ENCODE assay signal across 22 cellular contexts in genomic region chr2:231370749-231371429, GRCh38. TPM values are rescaled to one million over a fixed set of nuclear protein-coding genes. Genes with fewer than 3 reads are reported as not detected.
A peak's percentile ranks its signal among the peaks of the same experiment; 100 is the strongest.
DNase-seq lines count a peak whose midpoint lies in the region; ATAC-seq and TF ChIP-seq lines count a peak whose summit lies in the region.
"Had no signal": no experiment of that assay in that cellular context is flagged by ENCODE, and none has a peak within 500 bp of the region (broad histone marks: within the 10 kb centered on the region; RNA-seq: fewer than 3 reads in every experiment).

No MANE protein-coding gene starts in this region.

- peak overlapping the region; percentile 99 for H3K27ac ChIP-seq in GM23338 (ENCODE audit: low read depth)
- H3K27ac ChIP-seq in neural progenitor cell: no peak overlapping the region
- H3K27ac ChIP-seq: transverse colon, VCaP had no signal

- TF ChIP-seq CTCF in GM23338 (conservative IDR thresholded peaks at IDR 0.05; ENCODE audit: low read depth in 2 of 2) (no peak), chondrocyte (IDR thresholded peaks at IDR 0.05) (no peak), neural progenitor cell (IDR thresholded peaks at IDR 0.05) (no peak)

- H3K27me3 Mint-ChIP-seq in GM23338 (ENCODE audit: insufficient read depth, low read depth, poor library complexity): peaks cover 27% of the 10 kb centered on the region
- H3K27me3 Mint-ChIP-seq in chondrocyte (ENCODE audit: low read depth): no peaks in the 10 kb centered on the region
- H3K27me3 Mint-ChIP-seq in neural progenitor cell (ENCODE audit: insufficient read depth, low read depth): no peaks in the 10 kb centered on the region
- H3K27me3 Mint-ChIP-seq: activated CD4-positive, alpha-beta memory T cell treated with anti-CD3 and anti-CD28 coated beads for 36 hours; CD4-positive, alpha-beta T cell; stimulated activated memory B cell treated with anti-CD40 and anti-IgM and Interleukin-4, amounts not matched to agents 10 μg/mL and 1 μg/mL and 100 μg/mL, for 72 hours had no signal

- peak overlapping the region; percentile 57 for H3K4me3 Mint-ChIP-seq in GM23338
- no peak overlapping the region for H3K4me3 Mint-ChIP-seq in chondrocyte (ENCODE audit: unreplicated experiment)
- H3K4me3 Mint-ChIP-seq in neural progenitor cell: no peak overlapping the region
- H3K4me3 Mint-ChIP-seq: activated CD4-positive, alpha-beta memory T cell treated with anti-CD3 and anti-CD28 coated beads for 36 hours; activated naive CD4-positive, alpha-beta T cell treated with anti-CD3 and anti-CD28 coated beads, Interleukin-2, amount 10 ng/mL, durations not matched to agents 7 days and 5 days; CD4-positive, alpha-beta T cell; dendritic cell treated with granulocyte-macrophage colony-stimulating factor and Interleukin-4, amounts not matched to agents 40 ng/mL and 50 ng/mL, for 4 days; stimulated activated memory B cell treated with anti-CD40 and anti-IgM and Interleukin-4, amounts not matched to agents 10 μg/mL and 1 μg/mL and 100 μg/mL, for 72 hours had no signal

- H3F3A ChIP-seq in GM23338 (replicated peaks; ENCODE audit: low read depth) (peaks cover 32% of the 10 kb centered on the region), neural progenitor cell (ENCODE audit: low read depth) (peaks cover 22% of the 10 kb centered on the region)

- H3K9me2 ChIP-seq in GM23338 (ENCODE audit: insufficient read depth): no peaks in the 10 kb centered on the region

- no peaks in the 10 kb centered on the region for H4K20me1 ChIP-seq in GM23338 (replicated peaks; ENCODE audit: insufficient read depth)
- no peaks in the 10 kb centered on the region for H4K20me1 ChIP-seq in neural progenitor cell (ENCODE audit: low read depth)

- H3K36me3 ChIP-seq in GM23338 (ENCODE audit: insufficient read depth): no peaks in the 10 kb centered on the region
- no peaks in the 10 kb centered on the region for H3K36me3 ChIP-seq in iPS-15b (ENCODE audit: control insufficient read depth, insufficient read depth, low read length)
- H3K36me3 ChIP-seq in neural progenitor cell: no peaks in the 10 kb centered on the region
- H3K36me3 ChIP-seq: transverse colon had no signal

- H2AFZ ChIP-seq in GM23338: no peak overlapping the region
- peak overlapping the region; percentile 5 for H2AFZ ChIP-seq in neural progenitor cell (replicated peaks)

- H3K4me3 ChIP-seq in GM23338 (peak overlapping the region; percentile 43; the same call in 1 of the 2 replicates), iPS-15b (ENCODE audit: low read depth, low read length) (no peak overlapping the region), neural progenitor cell (no peak overlapping the region)
- H3K4me3 ChIP-seq: transverse colon had no signal

- H3K36me3 Mint-ChIP-seq in GM23338 (ENCODE audit: low read depth) (peaks cover 8% of the 10 kb centered on the region; the same call in 2 of the 3 replicates), chondrocyte (ENCODE audit: low read depth) (peaks cover 18% of the 10 kb centered on the region), neural progenitor cell (peaks cover 12% of the 10 kb centered on the region)
- H3K36me3 Mint-ChIP-seq: activated CD4-positive, alpha-beta memory T cell treated with anti-CD3 and anti-CD28 coated beads for 36 hours; activated naive CD4-positive, alpha-beta T cell treated with anti-CD3 and anti-CD28 coated beads, Interleukin-2, amount 10 ng/mL, durations not matched to agents 7 days and 5 days; stimulated activated memory B cell treated with anti-CD40 and anti-IgM and Interleukin-4, amounts not matched to agents 10 μg/mL and 1 μg/mL and 100 μg/mL, for 72 hours had no signal

- H3K9me3 ChIP-seq in iPS-15b (ENCODE audit: control insufficient read depth, insufficient read depth, low read length) (no peaks in the 10 kb centered on the region), neural progenitor cell (ENCODE audit: low read depth) (no peaks in the 10 kb centered on the region)
- H3K9me3 ChIP-seq: transverse colon had no signal

- peaks cover 52% of the 10 kb centered on the region for H3K4me1 ChIP-seq in GM23338 (ENCODE audit: insufficient read depth)
- H3K4me1 ChIP-seq in iPS-15b (ENCODE audit: control insufficient read depth, insufficient read depth, low read length): peaks cover 13% of the 10 kb centered on the region
- H3K4me1 ChIP-seq in neural progenitor cell: peaks cover 21% of the 10 kb centered on the region

- H3K79me2 ChIP-seq in GM23338 (replicated peaks; ENCODE audit: insufficient read depth) (no peaks in the 10 kb centered on the region), neural progenitor cell (ENCODE audit: low read depth) (no peaks in the 10 kb centered on the region)

- peak overlapping the region; percentile 3 for H3K9ac ChIP-seq in iPS-15b (ENCODE audit: low read depth, low read length)
- no peak overlapping the region for H3K9ac ChIP-seq in neural progenitor cell

- no peaks in the 10 kb centered on the region for H3K9me3 Mint-ChIP-seq in GM23338
- no peaks in the 10 kb centered on the region for H3K9me3 Mint-ChIP-seq in chondrocyte (ENCODE audit: low read depth)
- no peaks in the 10 kb centered on the region for H3K9me3 Mint-ChIP-seq in neural progenitor cell
- H3K9me3 Mint-ChIP-seq: activated CD4-positive, alpha-beta memory T cell treated with anti-CD3 and anti-CD28 coated beads for 36 hours; activated naive CD4-positive, alpha-beta T cell treated with anti-CD3 and anti-CD28 coated beads, Interleukin-2, amount 10 ng/mL, durations not matched to agents 7 days and 5 days; CD4-positive, alpha-beta T cell; dendritic cell treated with granulocyte-macrophage colony-stimulating factor and Interleukin-4, amounts not matched to agents 40 ng/mL and 50 ng/mL, for 4 days; stimulated activated memory B cell treated with anti-CD40 and anti-IgM and Interleukin-4, amounts not matched to agents 10 μg/mL and 1 μg/mL and 100 μg/mL, for 72 hours had no signal

- peak; percentile 82 for ATAC-seq in GM23338

- H3K27me3 ChIP-seq in GM23338 (ENCODE audit: insufficient read depth) (no peaks in the 10 kb centered on the region), iPS-15b (ENCODE audit: control insufficient read depth, insufficient read depth, low read length) (no peaks in the 10 kb centered on the region), neural progenitor cell (no peaks in the 10 kb centered on the region)
- H3K27me3 ChIP-seq: transverse colon had no signal

- H3K4me2 ChIP-seq in GM23338 (peak overlapping the region; percentile 79; the same call in 1 of the 2 replicates), neural progenitor cell (peak overlapping the region; percentile 39)

- H3K27ac Mint-ChIP-seq in GM23338 (peak overlapping the region; percentile 95), chondrocyte (ENCODE audit: unreplicated experiment) (no peak overlapping the region), neural progenitor cell (no peak overlapping the region)
- H3K27ac Mint-ChIP-seq: activated CD4-positive, alpha-beta memory T cell treated with anti-CD3 and anti-CD28 coated beads for 36 hours; activated naive CD4-positive, alpha-beta T cell treated with anti-CD3 and anti-CD28 coated beads, Interleukin-2, amount 10 ng/mL, durations not matched to agents 7 days and 5 days; CD4-positive, alpha-beta T cell; stimulated activated memory B cell treated with anti-CD40 and anti-IgM and Interleukin-4, amounts not matched to agents 10 μg/mL and 1 μg/mL and 100 μg/mL, for 72 hours had no signal

- H3K4me1 Mint-ChIP-seq in GM23338 (peaks cover 52% of the 10 kb centered on the region), chondrocyte (ENCODE audit: low read depth) (peaks cover 12% of the 10 kb centered on the region), neural progenitor cell (peaks cover 14% of the 10 kb centered on the region)
- H3K4me1 Mint-ChIP-seq: activated naive CD4-positive, alpha-beta T cell treated with anti-CD3 and anti-CD28 coated beads, Interleukin-2, amount 10 ng/mL, durations not matched to agents 7 days and 5 days; stimulated activated memory B cell treated with anti-CD40 and anti-IgM and Interleukin-4, amounts not matched to agents 10 μg/mL and 1 μg/mL and 100 μg/mL, for 72 hours had no signal

- DNase-seq in GM23338 (ENCODE audit: low spot score): peak; percentile 91
- DNase-seq in chondrocyte (ENCODE audit: low spot score): peak; percentile 89
- DNase-seq in neural progenitor cell (ENCODE audit: low spot score): peak; percentile 78
- DNase-seq in activated T-cell treated with anti-CD3 and anti-CD28 coated beads, Interleukin-2, amount 50 U/mL, for 48 hours: no peak
- DNase-seq in NCI-H446 (lab: John Stamatoyannopoulos, UW): no peak
- DNase-seq in T-helper 1 cell: no peak
- no peak for DNase-seq in NCI-H226
- DNase-seq: activated CD4-positive, alpha-beta memory T cell treated with anti-CD3 and anti-CD28 coated beads for 36 hours; activated naive CD4-positive, alpha-beta T cell treated with anti-CD3 and anti-CD28 coated beads, Interleukin-2, amount 10 ng/mL, durations not matched to agents 7 days and 5 days; activated T-cell treated with anti-CD3 and anti-CD28 coated beads, Interleukin-2, amount 50 U/mL, for 1 hour; CD4-positive, alpha-beta T cell; DMS53; KBM-7; MV-4-11; NCI-H1930; NCI-H510A; stimulated activated CD4-positive, alpha-beta T cell treated with anti-CD3 and anti-CD28 coated beads, Interleukin-15, amount 100 ng/mL, for 24 hours; transverse colon had no signal

TF ChIP-seq in GM23338, 12 proteins besides CTCF, POLR2A, EP300 and RAD21:
- TF ChIP-seq CREB1 (CRISPR knock-in tag; IDR thresholded peaks at IDR 0.05; ENCODE audit: low read depth) (peak; percentile 24; the same call in 1 of the 2 replicates), ZNF331 (CRISPR knock-in tag; IDR thresholded peaks at IDR 0.05; ENCODE audit: low read depth) (no peak), POLR2AphosphoS5 (IDR thresholded peaks at IDR 0.05; ENCODE audit: low read depth) (no peak), JUNB (IDR thresholded peaks at IDR 0.05; ENCODE audit: unreplicated experiment) (no peak)

RNA-seq across cellular contexts. Expression of gene B3GNT7, which starts 24.6 kb away (rescaled TPM):
- total RNA-seq in GM23338 (2014; rRNA removed; shearing (Covaris generic)): 78.1 and 89.4 TPM in 2 replicates
- polyA plus RNA-seq in GM23338 (2016; fragmentation: Nextera tagmentation; extraction: Ambion mirVana): 44.2 and 47.1 TPM in 2 replicates
- total RNA-seq in chondrocyte: 1.7 to 1.9 TPM (median 1.8 TPM) in 3 replicates
- 0.90 and 1.5 TPM in 2 replicates for total RNA-seq in neural progenitor cell (ENCODE audit: low replicate concordance)
- total RNA-seq: activated CD4-positive, alpha-beta memory T cell treated with anti-CD3 and anti-CD28 coated beads for 36 hours had no signal

Comparison
In these comparisons a context has a peak if more than half of its experiments do, and no peak if none do; other contexts are left out.
1. DNase-seq: peak in GM23338 (single experiment), chondrocyte (single experiment) and neural progenitor cell (single experiment); none in activated T-cell treated with anti-CD3 and anti-CD28 coated beads, Interleukin-2, amount 50 U/mL, for 48 hours (0 of 2), NCI-H446 (0 of 2), T-helper 1 cell (0 of 5) and NCI-H226 (single experiment).
2. RNA of gene B3GNT7, which starts 24.6 kb away (total RNA-seq): 78.1 to 89.4 TPM in GM23338; 1.7 to 1.9 TPM in chondrocyte and 0.90 to 1.5 TPM in neural progenitor cell; every median in the first group is over 10 times any median in the second.